ENCODE assay signal across 3 cellular contexts in the genomic region with DNA sequence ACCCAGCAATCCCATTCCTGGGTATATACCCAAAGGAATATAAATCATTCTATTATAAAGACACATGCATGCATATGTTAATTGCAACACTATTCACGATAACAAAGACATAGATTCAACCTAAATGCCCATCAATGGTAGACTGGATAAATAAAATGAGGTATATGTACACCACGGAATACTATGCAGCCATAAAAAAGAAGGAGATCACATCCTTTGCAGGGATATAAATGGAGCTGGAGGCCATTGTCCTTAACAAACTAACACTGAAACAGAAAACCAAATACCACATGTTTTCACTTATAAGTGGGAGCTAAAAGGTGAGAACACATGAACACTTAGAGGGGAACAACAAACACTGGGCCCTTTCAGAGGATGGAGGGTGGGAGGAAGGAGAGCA. TPM values are rescaled to one million over a fixed set of nuclear protein-coding genes. Genes with fewer than 3 reads are reported as not detected.
"Had no signal": no experiment of that assay in that cellular context is flagged by ENCODE, and none has a peak within 500 bp of the region (broad histone marks: within the 10 kb centered on the region; RNA-seq: fewer than 3 reads in every experiment).

No MANE protein-coding gene starts in this region.

RNA-seq across cellular contexts. Expression of a gene that starts 46.7 kb away (rescaled TPM):
- total RNA-seq: stomach, thoracic aorta, tibial nerve had no signal
